In the genomic region with DNA sequence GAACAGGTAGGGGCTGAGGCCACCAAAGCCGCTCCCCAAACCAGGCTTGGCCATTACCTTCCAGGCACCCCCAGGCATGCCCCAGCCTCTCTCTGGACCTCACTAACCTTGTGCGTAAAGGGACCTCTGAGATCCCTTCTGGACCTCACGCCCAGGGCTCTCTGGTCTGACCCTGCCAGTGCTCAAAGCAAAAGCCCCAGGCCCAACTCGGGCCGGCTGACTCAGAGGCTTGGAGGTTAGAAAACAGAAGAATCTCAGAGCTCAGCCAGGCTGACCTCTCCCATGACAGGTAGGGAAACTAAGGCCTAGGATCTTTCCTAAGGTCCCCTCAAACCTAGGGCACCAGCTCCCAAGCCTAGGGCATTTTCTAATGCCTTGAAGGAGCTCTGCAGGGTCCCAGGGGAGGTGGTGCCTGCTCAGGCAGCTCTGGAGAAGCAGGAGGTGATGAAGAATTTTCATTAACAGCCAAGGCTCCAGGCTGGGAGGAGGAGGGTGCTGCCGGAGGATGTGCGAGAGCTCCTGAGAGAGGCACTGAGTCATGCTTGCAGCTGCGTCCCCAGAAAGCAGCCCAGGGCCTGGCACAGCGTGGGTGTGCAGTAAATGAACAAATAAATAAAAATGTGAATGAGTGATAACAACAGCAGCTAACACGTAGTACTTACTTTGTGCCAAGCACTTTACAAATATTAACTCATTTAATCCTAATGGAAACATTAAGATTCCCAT, we compare ENCODE assay signal across 8 cellular contexts. TPM values are rescaled to one million over a fixed set of nuclear protein-coding genes. Genes with fewer than 3 reads are reported as not detected.
DNase-seq lines count a peak whose midpoint lies in the region; ATAC-seq and TF ChIP-seq lines count a peak whose summit lies in the region.

No MANE protein-coding gene starts in this region.

- DNase-seq in DMS53 (lab: John Stamatoyannopoulos, UW) (peak; percentile 95), upper lobe of right lung (peak; percentile 75), endothelial cell (ENCODE audit: low spot score) (no peak), T1000 (lab: John Stamatoyannopoulos, UW) (no peak)
- no peak for DNase-seq in natural killer cell treated with Interleukin-12 subunit alpha and Interleukin-12 subunit beta and Interleukin-15 and Interleukin-18, amount 100 ng/mL, for 72 hours (ENCODE audit: low spot score)

- peak in 1 of 2 donors; percentile 29 for ATAC-seq in natural killer cell treated with Interleukin-12 subunit alpha and Interleukin-12 subunit beta and Interleukin-15 and Interleukin-18, amount 100 ng/mL, for 72 hours
- peak; percentile 46 for ATAC-seq in upper lobe of right lung
- ATAC-seq in GM18520 (IDR thresholded peaks at IDR 0.05; ENCODE audit: unreplicated experiment): no peak

- H3K27me3 Mint-ChIP-seq in T-helper 1 cell treated with Interleukin-12 subunit alpha and Interleukin-12 subunit beta and Interleukin-4 antibody, amounts not matched to agents 30 μg/mL and 1 μg/mL, for 36 hours (ENCODE audit: low read depth): no peaks in the 10 kb centered on the region
- no peaks in the 10 kb centered on the region for H3K27me3 Mint-ChIP-seq in natural killer cell treated with Interleukin-12 subunit alpha and Interleukin-12 subunit beta and Interleukin-15 and Interleukin-18, amount 100 ng/mL, for 72 hours
- peaks cover 11% of the 10 kb centered on the region for H3K27me3 Mint-ChIP-seq in endothelial cell (ENCODE audit: unreplicated experiment)

- no peak overlapping the region for H3K4me3 ChIP-seq in upper lobe of right lung

- H3K9me3 ChIP-seq in upper lobe of right lung: no peaks in the 10 kb centered on the region

- peaks cover 56% of the 10 kb centered on the region for H3K4me1 ChIP-seq in upper lobe of right lung

- peak overlapping the region; percentile 76 for H3K27ac ChIP-seq in cingulate gyrus (ENCODE audit: low read depth, low read length)
- H3K27ac ChIP-seq in upper lobe of right lung: no peak overlapping the region

- intact Hi-C loops in upper lobe of right lung (cut with DNase I): no loop called here

- TF ChIP-seq CTCF in upper lobe of right lung (IDR thresholded peaks at IDR 0.05) (no peak), endothelial cell (IDR thresholded peaks at IDR 0.05; ENCODE audit: unreplicated experiment) (no peak)

- peaks cover 40% of the 10 kb centered on the region for H3K4me1 Mint-ChIP-seq in T-helper 1 cell treated with Interleukin-12 subunit alpha and Interleukin-12 subunit beta and Interleukin-4 antibody, amounts not matched to agents 30 μg/mL and 1 μg/mL, for 36 hours (ENCODE audit: low read depth)
- peaks cover 56 to 59% of the 10 kb centered on the region in 2 donors for H3K4me1 Mint-ChIP-seq in natural killer cell treated with Interleukin-12 subunit alpha and Interleukin-12 subunit beta and Interleukin-15 and Interleukin-18, amount 100 ng/mL, for 72 hours (ENCODE audit: low read depth in 2 of 2)
- H3K4me1 Mint-ChIP-seq in endothelial cell (ENCODE audit: unreplicated experiment): peaks cover 71% of the 10 kb centered on the region

- H3K27me3 ChIP-seq in upper lobe of right lung: no peaks in the 10 kb centered on the region

- peaks cover 8% of the 10 kb centered on the region for H3K36me3 Mint-ChIP-seq in T-helper 1 cell treated with Interleukin-12 subunit alpha and Interleukin-12 subunit beta and Interleukin-4 antibody, amounts not matched to agents 30 μg/mL and 1 μg/mL, for 36 hours (ENCODE audit: low read depth)
- no peaks in the 10 kb centered on the region for H3K36me3 Mint-ChIP-seq in natural killer cell treated with Interleukin-12 subunit alpha and Interleukin-12 subunit beta and Interleukin-15 and Interleukin-18, amount 100 ng/mL, for 72 hours
- H3K36me3 Mint-ChIP-seq in endothelial cell (ENCODE audit: low read depth, unreplicated experiment): peaks cover 30% of the 10 kb centered on the region

- H3K4me3 Mint-ChIP-seq in T-helper 1 cell treated with Interleukin-12 subunit alpha and Interleukin-12 subunit beta and Interleukin-4 antibody, amounts not matched to agents 30 μg/mL and 1 μg/mL, for 36 hours: no peak overlapping the region
- H3K4me3 Mint-ChIP-seq in natural killer cell treated with Interleukin-12 subunit alpha and Interleukin-12 subunit beta and Interleukin-15 and Interleukin-18, amount 100 ng/mL, for 72 hours: peak overlapping the region; percentile 47
- H3K4me3 Mint-ChIP-seq in endothelial cell (ENCODE audit: unreplicated experiment): no peak overlapping the region

- no peaks in the 10 kb centered on the region for H3K9me3 Mint-ChIP-seq in T-helper 1 cell treated with Interleukin-12 subunit alpha and Interleukin-12 subunit beta and Interleukin-4 antibody, amounts not matched to agents 30 μg/mL and 1 μg/mL, for 36 hours
- H3K9me3 Mint-ChIP-seq in natural killer cell treated with Interleukin-12 subunit alpha and Interleukin-12 subunit beta and Interleukin-15 and Interleukin-18, amount 100 ng/mL, for 72 hours: no peaks in the 10 kb centered on the region
- H3K9me3 Mint-ChIP-seq in endothelial cell (ENCODE audit: unreplicated experiment): no peaks in the 10 kb centered on the region

- peaks cover 40% of the 10 kb centered on the region for H3K36me3 ChIP-seq in upper lobe of right lung

- peak overlapping the region; percentile 41 for H3K27ac Mint-ChIP-seq in T-helper 1 cell treated with Interleukin-12 subunit alpha and Interleukin-12 subunit beta and Interleukin-4 antibody, amounts not matched to agents 30 μg/mL and 1 μg/mL, for 36 hours
- peak overlapping the region; percentile 57 to 83 for H3K27ac Mint-ChIP-seq in natural killer cell treated with Interleukin-12 subunit alpha and Interleukin-12 subunit beta and Interleukin-15 and Interleukin-18, amount 100 ng/mL, for 72 hours
- H3K27ac Mint-ChIP-seq in endothelial cell (ENCODE audit: unreplicated experiment): no peak overlapping the region

RNA-seq across cellular contexts. Expression of a gene that starts 25.6 kb away (rescaled TPM):
- 10 to 100 TPM; 47.8 to 54.5 TPM for total RNA-seq in natural killer cell treated with Interleukin-12 subunit alpha and Interleukin-12 subunit beta and Interleukin-15 and Interleukin-18, amount 100 ng/mL, for 72 hours
- total RNA-seq in upper lobe of right lung: 188 TPM
- 197 TPM for total RNA-seq in endothelial cell (ENCODE audit: unreplicated experiment)

Comparison
In these comparisons a context has a peak if more than half of its experiments do, and no peak if none do; other contexts are left out.
1. DNase-seq: peak in DMS53 (single experiment) and upper lobe of right lung (single experiment); none in natural killer cell treated with Interleukin-12 subunit alpha and Interleukin-12 subunit beta and Interleukin-15 and Interleukin-18, amount 100 ng/mL, for 72 hours (single experiment), endothelial cell (single experiment) and T1000 (single experiment).